21 cellular contexts compared by ENCODE assay signal in genomic region chr11:33861911-33862310, GRCh38. TPM values are rescaled to one million over a fixed set of nuclear protein-coding genes. Genes with fewer than 3 reads are reported as not detected.
DNase-seq lines count a peak whose midpoint lies in the region; ATAC-seq and TF ChIP-seq lines count a peak whose summit lies in the region.
"Had no signal": no experiment of that assay in that cellular context is flagged by ENCODE, and none has a peak within 500 bp of the region (broad histone marks: within the 10 kb centered on the region; RNA-seq: fewer than 3 reads in every experiment).

No MANE protein-coding gene starts in this region.

- no peak for ATAC-seq in naive thymus-derived CD8-positive, alpha-beta T cell
- ATAC-seq in GM21360 (IDR thresholded peaks at IDR 0.05; ENCODE audit: unreplicated experiment), result no peak

- POLR2A ChIA-PET in naive thymus-derived CD8-positive, alpha-beta T cell (lab: Charles Lee), result no interaction called here
- POLR2A ChIA-PET in CD4-positive, alpha-beta memory T cell (lab: Charles Lee; ENCODE audit: partially characterized antibody), result no interaction called here

- H3K4me1 Mint-ChIP-seq in nephron progenitor cell, result peaks cover 64% of the 10 kb centered on the region
- H3K4me1 Mint-ChIP-seq in naive thymus-derived CD8-positive, alpha-beta T cell, result peaks cover 0 to 4% (median 2%) of the 10 kb centered on the region in 4 donors
- no peaks in the 10 kb centered on the region for H3K4me1 Mint-ChIP-seq in CD4-positive, alpha-beta memory T cell

- H3K4me3 Mint-ChIP-seq in nephron progenitor cell, result no peak overlapping the region
- H3K4me3 Mint-ChIP-seq in naive thymus-derived CD8-positive, alpha-beta T cell, result no peak overlapping the region
- no peak overlapping the region for H3K4me3 Mint-ChIP-seq in CD4-positive, alpha-beta memory T cell

- H3K36me3 ChIP-seq in KOPT-K1 (ENCODE audit: insufficient read depth, low read length) (peaks cover 97% of the 10 kb centered on the region), WERI-Rb-1 (no peaks in the 10 kb centered on the region)
- no peaks in the 10 kb centered on the region for H3K36me3 ChIP-seq in CD4-positive, alpha-beta memory T cell (ENCODE audit: insufficient read depth, low read length)

- H3K27me3 Mint-ChIP-seq in nephron progenitor cell (ENCODE audit: low read depth, poor library complexity), result no peaks in the 10 kb centered on the region
- peaks cover 26 to 69% (median 42%) of the 10 kb centered on the region in 5 donors for H3K27me3 Mint-ChIP-seq in naive thymus-derived CD8-positive, alpha-beta T cell
- peaks cover 34 to 43% of the 10 kb centered on the region in 2 donors for H3K27me3 Mint-ChIP-seq in CD4-positive, alpha-beta memory T cell

- H3K9me3 ChIP-seq in KOPT-K1 (ENCODE audit: insufficient read depth, low read length, poor library complexity, severe bottlenecking), result no peaks in the 10 kb centered on the region
- no peaks in the 10 kb centered on the region for H3K9me3 ChIP-seq in WERI-Rb-1 (ENCODE audit: severe bottlenecking)
- no peaks in the 10 kb centered on the region for H3K9me3 ChIP-seq in CD4-positive, alpha-beta memory T cell (ENCODE audit: control insufficient read depth in 1 of 2, low read length in 2 of 2)
- H3K9me3 ChIP-seq: SK-N-SH had no signal

- intact Hi-C loops in CD4-positive, alpha-beta memory T cell (cut with micrococcal nuclease), result no loop called here

- CTCF ChIA-PET in CD4-positive, alpha-beta memory T cell (lab: Charles Lee; ENCODE audit: partially characterized antibody), result interaction anchor here (1.0 to 1.1 kb wide), 2 partner anchors 22 to 126 kb away, joined by 3 to 4 read pairs; no protein-coding TSS in a partner anchor

- TF ChIP-seq CTCF in WERI-Rb-1 (IDR thresholded peaks at IDR 0.05; ENCODE audit: low read depth, low read length), result no peak
- TF ChIP-seq CTCF in nephron progenitor cell (IDR thresholded peaks at IDR 0.05), result no peak

- H3K4me1 ChIP-seq in CD4-positive, alpha-beta memory T cell (ENCODE audit: insufficient read depth, low read length), result no peaks in the 10 kb centered on the region

- no peaks in the 10 kb centered on the region for H3K36me3 Mint-ChIP-seq in nephron progenitor cell (ENCODE audit: low read depth)
- no peaks in the 10 kb centered on the region for H3K36me3 Mint-ChIP-seq in naive thymus-derived CD8-positive, alpha-beta T cell
- no peaks in the 10 kb centered on the region for H3K36me3 Mint-ChIP-seq in CD4-positive, alpha-beta memory T cell

- no peaks in the 10 kb centered on the region for H3K27me3 ChIP-seq in WERI-Rb-1 (ENCODE audit: insufficient read depth, low read depth, severe bottlenecking)
- H3K27me3 ChIP-seq in CD4-positive, alpha-beta memory T cell (ENCODE audit: insufficient read depth, low read length), result peaks cover 15% of the 10 kb centered on the region

- no peak overlapping the region for H3K4me3 ChIP-seq in WERI-Rb-1 (ENCODE audit: low read depth, low read length)
- H3K4me3 ChIP-seq in CD4-positive, alpha-beta memory T cell (ENCODE audit: low read length in 2 of 2), result no peak overlapping the region
- H3K4me3 ChIP-seq: PC-9 had no signal

- H3K27ac ChIP-seq in KOPT-K1 (ENCODE audit: low read depth, low read length, poor library complexity, severe bottlenecking), result peak overlapping the region; percentile 97
- H3K27ac ChIP-seq in WERI-Rb-1, result peak overlapping the region; percentile 67
- no peak overlapping the region for H3K27ac ChIP-seq in CD4-positive, alpha-beta memory T cell (ENCODE audit: low read depth, low read length)
- H3K27ac ChIP-seq: C4-2B, PC-9, RWPE1 had no signal

- no peak for DNase-seq in WERI-Rb-1
- peak; percentile 26 for DNase-seq in nephron progenitor cell
- no peak for DNase-seq in naive thymus-derived CD8-positive, alpha-beta T cell
- DNase-seq in NCI-H2196 (lab: John Stamatoyannopoulos, UW; ENCODE audit: unreplicated experiment), result no peak
- no peak for DNase-seq in CD4-positive, alpha-beta memory T cell
- DNase-seq: ACHN, DMS53, GF-D8, KG1, NCI-H1105, NCI-H146, NCI-H2029, NCI-H345, NCI-H526, PC-9, SHP77 treated with DMSO at 0.1 percent for 48 hours, SK-N-SH had no signal

- no peaks in the 10 kb centered on the region for H3K9me3 Mint-ChIP-seq in nephron progenitor cell
- H3K9me3 Mint-ChIP-seq in naive thymus-derived CD8-positive, alpha-beta T cell, result no peaks in the 10 kb centered on the region
- H3K9me3 Mint-ChIP-seq in CD4-positive, alpha-beta memory T cell, result no peaks in the 10 kb centered on the region

- H3K27ac Mint-ChIP-seq in nephron progenitor cell, result peak overlapping the region; percentile 18
- no peak overlapping the region for H3K27ac Mint-ChIP-seq in naive thymus-derived CD8-positive, alpha-beta T cell
- no peak overlapping the region for H3K27ac Mint-ChIP-seq in CD4-positive, alpha-beta memory T cell

RNA-seq across cellular contexts. Expression of gene LMO2, which starts 30.0 kb away (rescaled TPM):
- under 1 TPM; 0.47 to 0.99 TPM for total RNA-seq in naive thymus-derived CD8-positive, alpha-beta T cell
- polyA plus RNA-seq in naive thymus-derived CD8-positive, alpha-beta T cell, result not detected
- under 1 TPM; 0.47 to 0.58 TPM for total RNA-seq in CD4-positive, alpha-beta memory T cell
- polyA plus RNA-seq in CD4-positive, alpha-beta memory T cell, result under 1 TPM in 1 of 2 donors, not detected in 1; 0.16 TPM
